8 cellular contexts compared by ENCODE assay signal in genomic region chr20:19757973-19758887, GRCh38. TPM values are rescaled to one million over a fixed set of nuclear protein-coding genes. Genes with fewer than 3 reads are reported as not detected.
DNase-seq lines count a peak whose midpoint lies in the region; ATAC-seq and TF ChIP-seq lines count a peak whose summit lies in the region.

RIN2 (plus strand) TSS chr20:19758258; CDS start chr20:19889602, 131,344 bp downstream.

- peaks cover 3% of the 10 kb centered on the region for H3K4me1 Mint-ChIP-seq in activated CD4-positive, alpha-beta T cell treated with anti-CD3 and anti-CD28 coated beads for 36 hours

- intact Hi-C loops in activated CD4-positive, alpha-beta T cell treated with anti-CD3 and anti-CD28 coated beads for 36 hours (cut with DNase I, micrococcal nuclease), result no loop called here
- intact Hi-C loops in ascending aorta (cut with DNase I) (loop anchor here (1.0 to 5.0 kb wide), 3 partner anchors 23 to 129 kb away; no protein-coding TSS in a partner anchor), left ventricle myocardium inferior (cut with micrococcal nuclease) (no loop called here)

- peak within 1 kb of the TSS; percentile 95 for H3K4me2 ChIP-seq in osteoblast (ENCODE audit: insufficient read depth, low read length)

- POLR2A ChIA-PET in activated CD4-positive, alpha-beta T cell treated with anti-CD3 and anti-CD28 coated beads for 36 hours (lab: Charles Lee), result no interaction called here

- H3K4me3 Mint-ChIP-seq in activated CD4-positive, alpha-beta T cell treated with anti-CD3 and anti-CD28 coated beads for 36 hours, result peak within 1 kb of the TSS; percentile 55

- H3K4me1 ChIP-seq in ascending aorta, result peaks cover 5 to 17% of the 10 kb centered on the region in 2 donors
- H3K4me1 ChIP-seq in left ventricle myocardium inferior, result peaks cover 67% of the 10 kb centered on the region
- peaks cover 22% of the 10 kb centered on the region for H3K4me1 ChIP-seq in osteoblast (ENCODE audit: insufficient read depth, low read length)

- H3K27me3 ChIP-seq in ascending aorta, result no peaks in the 10 kb centered on the region
- H3K27me3 ChIP-seq in left ventricle myocardium inferior (ENCODE audit: low read depth), result no peaks in the 10 kb centered on the region
- no peaks in the 10 kb centered on the region for H3K27me3 ChIP-seq in osteoblast (ENCODE audit: insufficient read depth, low read length)

- no peak for TF ChIP-seq CTCF in ascending aorta (IDR thresholded peaks at IDR 0.05)
- no peak for TF ChIP-seq CTCF in left ventricle myocardium inferior (IDR thresholded peaks at IDR 0.05; ENCODE audit: borderline replicate concordance)
- no peak for TF ChIP-seq CTCF in osteoblast (IDR thresholded peaks at IDR 0.05; ENCODE audit: extremely low read depth, low read depth, low read length)

- no peak within 1 kb of the TSS for H3K27ac Mint-ChIP-seq in activated CD4-positive, alpha-beta T cell treated with anti-CD3 and anti-CD28 coated beads for 36 hours

- H4K20me1 ChIP-seq in osteoblast (ENCODE audit: insufficient read depth, low read length), result peaks cover 14% of the 10 kb centered on the region

- peak; percentile 51 for DNase-seq in activated CD4-positive, alpha-beta T cell treated with anti-CD3 and anti-CD28 coated beads for 36 hours
- no peak for DNase-seq in activated CD4-positive, alpha-beta T cell treated with anti-CD3 and anti-CD28 coated beads, Interleukin-2, amount 50 U/mL, for 4 hours
- peak; percentile 77 for DNase-seq in NCI-H2196 (lab: John Stamatoyannopoulos, UW; ENCODE audit: unreplicated experiment)
- peak; percentile 69 to 93 for DNase-seq in ascending aorta (ENCODE audit: low spot score in 2 of 2)
- DNase-seq in left ventricle myocardium inferior, result peak; percentile 92
- DNase-seq in osteoblast (ENCODE audit: insufficient read length, low spot score, missing footprints), result peak; percentile 97
- DNase-seq in activated gamma-delta T cell treated with Interleukin-2 at 50 U/mL for 16 hours, result no peak

- CTCF ChIA-PET in activated CD4-positive, alpha-beta T cell treated with anti-CD3 and anti-CD28 coated beads for 36 hours (lab: Charles Lee), result interaction anchor here (0.6 kb wide), 1 partner anchor 446 kb away, joined by 3 read pairs; no protein-coding TSS in a partner anchor

- H3K27me3 Mint-ChIP-seq in activated CD4-positive, alpha-beta T cell treated with anti-CD3 and anti-CD28 coated beads for 36 hours, result peaks cover 33% of the 10 kb centered on the region

- peak; percentile 63 for ATAC-seq in activated CD4-positive, alpha-beta T cell treated with anti-CD3 and anti-CD28 coated beads for 36 hours
- ATAC-seq in HG02571 (IDR thresholded peaks at IDR 0.05; ENCODE audit: unreplicated experiment), result no peak

- no peaks in the 10 kb centered on the region for H3K9me3 ChIP-seq in ascending aorta
- H3K9me3 ChIP-seq in left ventricle myocardium inferior (replicated peaks), result no peaks in the 10 kb centered on the region
- no peaks in the 10 kb centered on the region for H3K9me3 ChIP-seq in osteoblast (ENCODE audit: low read depth, low read length)

- no peaks in the 10 kb centered on the region for H3K36me3 ChIP-seq in ascending aorta
- H3K36me3 ChIP-seq in left ventricle myocardium inferior, result no peaks in the 10 kb centered on the region
- H3K36me3 ChIP-seq in osteoblast (ENCODE audit: insufficient read depth, low read length), result no peaks in the 10 kb centered on the region

- peaks cover 5% of the 10 kb centered on the region for H3K79me2 ChIP-seq in osteoblast (ENCODE audit: insufficient read depth, low read length)

- H3K36me3 Mint-ChIP-seq in activated CD4-positive, alpha-beta T cell treated with anti-CD3 and anti-CD28 coated beads for 36 hours (ENCODE audit: low read depth), result no peaks in the 10 kb centered on the region

- peak within 1 kb of the TSS; percentile 92 to 97 for H3K4me3 ChIP-seq in ascending aorta
- H3K4me3 ChIP-seq in left ventricle myocardium inferior, result peak within 1 kb of the TSS; percentile 86
- H3K4me3 ChIP-seq in osteoblast (ENCODE audit: insufficient read depth, low read length), result peak within 1 kb of the TSS; percentile 93

- peak within 1 kb of the TSS; percentile 84 for H2AFZ ChIP-seq in osteoblast (ENCODE audit: low read length)

- H3K27ac ChIP-seq in ascending aorta, result peak within 1 kb of the TSS; percentile 97
- H3K27ac ChIP-seq in left ventricle myocardium inferior (replicated peaks), result peak within 1 kb of the TSS; percentile 99
- H3K27ac ChIP-seq in osteoblast (ENCODE audit: low read depth, low read length), result peak within 1 kb of the TSS; percentile 69

- H3K9me3 Mint-ChIP-seq in activated CD4-positive, alpha-beta T cell treated with anti-CD3 and anti-CD28 coated beads for 36 hours (ENCODE audit: low read depth), result no peaks in the 10 kb centered on the region

RNA-seq across cellular contexts. Expression of gene RIN2, which starts in this region (rescaled TPM):
- not detected for total RNA-seq in activated CD4-positive, alpha-beta T cell treated with anti-CD3 and anti-CD28 coated beads for 36 hours
- total RNA-seq in ascending aorta (45.7 TPM), left ventricle myocardium inferior (48.8 TPM), osteoblast (55.7 and 63.6 TPM in 2 replicates)

Comparison
In these comparisons a context has a peak if more than half of its experiments do, and no peak if none do; other contexts are left out.
1. RNA of gene RIN2 (total RNA-seq): 55.7 to 63.6 TPM in osteoblast, 48.8 TPM in left ventricle myocardium inferior (single experiment) and 45.7 TPM in ascending aorta (single experiment); not detected in activated CD4-positive, alpha-beta T cell treated with anti-CD3 and anti-CD28 coated beads for 36 hours; every median in the first group is over 10 times any median in the second.
2. Peak in DNase-seq and ATAC-seq in activated CD4-positive, alpha-beta T cell treated with anti-CD3 and anti-CD28 coated beads for 36 hours; RNA of the gene not detected or under 1 TPM.
3. DNase-seq: peak in NCI-H2196 (single experiment), ascending aorta (2 of 2), left ventricle myocardium inferior (single experiment) and osteoblast (single experiment); none in activated CD4-positive, alpha-beta T cell treated with anti-CD3 and anti-CD28 coated beads, Interleukin-2, amount 50 U/mL, for 4 hours (0 of 2) and activated gamma-delta T cell treated with Interleukin-2 at 50 U/mL for 16 hours (single experiment).
4. Peak in every context shown above with its lines, with median percentiles within 50 percentile points of each other: H3K27ac ChIP-seq and H3K4me3 ChIP-seq.